Comparison of ENCODE assay signal across 13 cellular contexts in genomic region chr11:87926250-87926970, GRCh38.
A peak's percentile ranks its signal among the peaks of the same experiment; 100 is the strongest.
DNase-seq lines count a peak whose midpoint lies in the region; ATAC-seq, FAIRE-seq and TF ChIP-seq lines count a peak whose summit lies in the region.
"Had no signal": no experiment of that assay in that cellular context is flagged by ENCODE, and none has a peak within 500 bp of the region (broad histone marks: within the 10 kb centered on the region; RNA-seq: fewer than 3 reads in every experiment).

No MANE protein-coding gene starts in this region.

- no peak overlapping the region for H3K4me3 ChIP-seq in A549

- DNase-seq in A549 (ENCODE audit: low read depth in 1 of 2, low spot score in 1 of 2) (peak in 1 of 2 experiments; percentile 29), SK-MEL-5 (ENCODE audit: low read depth, low spot score) (peak; percentile 37), fibroblast of peridontal ligament (ENCODE audit: extremely low read depth) (peak; percentile 16), medulla oblongata (ENCODE audit: extremely low spot score) (no peak), mesenteric fat pad (ENCODE audit: low spot score) (no peak), NCI-H1694 (lab: John Stamatoyannopoulos, UW) (no peak)
- DNase-seq: activated T-cell treated with anti-CD3 and anti-CD28 coated beads, Interleukin-2, amount 50 U/mL, for 48 hours; dermis blood vessel endothelial cell; Kasumi-1; NCI-H774 had no signal

- H3K4me2 ChIP-seq in A549, result no peak overlapping the region

- CTCF ChIA-PET in A549 (lab: Yijun Ruan, JAX), result no interaction called here

- TF ChIP-seq EP300 in A549 (IDR thresholded peaks at IDR 0.05), result no peak

- no peaks in the 10 kb centered on the region for H3K9me3 ChIP-seq in A549
- H3K9me3 ChIP-seq: neutrophil had no signal

- in situ Hi-C loops in SK-MEL-5 (cut with HindIII; ENCODE audit: low pct_unique_long_range_greater_than_20kb, low sequenced_read_pairs), result no loop called here

- H3K27ac ChIP-seq in A549, result no peak overlapping the region
- H3K27ac ChIP-seq: neutrophil had no signal

- WGBS in A549 (ENCODE audit: missing lambda C conversion rate), result 15% methylated on average over 5 of the region's 5 CpGs

- FAIRE-seq in A549 (lab: Jason Lieb, UNC), result no peak

- H3K4me1 ChIP-seq in A549, result no peaks in the 10 kb centered on the region

- POLR2A ChIA-PET in A549 (lab: Yijun Ruan, JAX), result no interaction called here

- TF ChIP-seq CTCF in A549 (IDR thresholded peaks at IDR 0.05), result no peak

- no peak for TF ChIP-seq POLR2A in A549 (IDR thresholded peaks at IDR 0.05; ENCODE audit: low read length)

- ATAC-seq in A549 (peak; percentile 42 to 71; a peak in 2 of 6 replicates), HG03025 (IDR thresholded peaks at IDR 0.05; ENCODE audit: low FRiP score, unreplicated experiment) (peak; percentile 49), HG03045 (IDR thresholded peaks at IDR 0.05; ENCODE audit: unreplicated experiment) (no peak)

- no peak for TF ChIP-seq RAD21 in A549 (conservative IDR thresholded peaks at IDR 0.05 in 1 of 2, IDR thresholded peaks at IDR 0.05 in 1 of 2)

TF ChIP-seq in A549, 52 proteins besides CTCF, POLR2A, EP300 and RAD21:
- no peak for TF ChIP-seq MAFK (IDR thresholded peaks at IDR 0.05; ENCODE audit: partially characterized antibody)
- TF ChIP-seq FOSL2 (IDR thresholded peaks at IDR 0.05), result no peak
- TF ChIP-seq FOSL2 (CRISPR knock-in tag; IDR thresholded peaks at IDR 0.05), result peak; percentile 54
- TF ChIP-seq CBX8 (IDR thresholded peaks at IDR 0.05), result no peak

Comparison
In these comparisons a context has a peak if more than half of its experiments do, and no peak if none do; other contexts are left out.
1. DNase-seq: peak in SK-MEL-5 (single experiment) and fibroblast of peridontal ligament (single experiment); none in medulla oblongata (single experiment), mesenteric fat pad (single experiment) and NCI-H1694 (single experiment).